Comparison of ENCODE assay signal across 7 cellular contexts in genomic region chr7:28502408-28502807, GRCh38.
"Had no signal": no experiment of that assay in that cellular context is flagged by ENCODE, and none has a peak within 500 bp of the region (broad histone marks: within the 10 kb centered on the region; RNA-seq: fewer than 3 reads in every experiment).

No MANE protein-coding gene starts in this region.

- H3K4me3 ChIP-seq: K562 had no signal

- H3K27ac ChIP-seq: HL-60 had no signal

- DNase-seq: IMR-90, KBM-7, KG1 had no signal

- FAIRE-seq: HepG2, HTR-8/SVneo, K562 had no signal

- ATAC-seq: HepG2, K562 had no signal
